18 cellular contexts compared by ENCODE assay signal in genomic region chr11:22774716-22775115, GRCh38. TPM values are rescaled to one million over a fixed set of nuclear protein-coding genes. Genes with fewer than 3 reads are reported as not detected.
DNase-seq lines count a peak whose midpoint lies in the region; ATAC-seq and TF ChIP-seq lines count a peak whose summit lies in the region.
"Had no signal": no experiment of that assay in that cellular context is flagged by ENCODE, and none has a peak within 500 bp of the region (broad histone marks: within the 10 kb centered on the region; RNA-seq: fewer than 3 reads in every experiment).

No MANE protein-coding gene starts in this region.

- no peak overlapping the region for H3K9ac ChIP-seq in GM23248

- in situ Hi-C loops in GM13976 (cut with MboI; ENCODE audit: low sequenced_read_pairs, unreplicated experiment) (no loop called here), GM23248 (cut with MboI) (no loop called here)

- TF ChIP-seq CTCF in GM13976 (IDR thresholded peaks at IDR 0.05; ENCODE audit: borderline replicate concordance, control extremely low read depth, extremely low read depth, insufficient read depth, missing control alignments) (no peak), left lung (IDR thresholded peaks at IDR 0.05) (no peak)

- H3K4me1 ChIP-seq in left lung (no peaks in the 10 kb centered on the region), GM23248 (ENCODE audit: insufficient read depth) (no peaks in the 10 kb centered on the region)

- no peaks in the 10 kb centered on the region for H4K20me1 ChIP-seq in GM23248 (ENCODE audit: insufficient read depth)

- ATAC-seq in GM19395 (IDR thresholded peaks at IDR 0.05; ENCODE audit: unreplicated experiment) (peak; percentile 85), HG02588 (IDR thresholded peaks at IDR 0.05; ENCODE audit: unreplicated experiment) (peak; percentile 64), HG03378 (IDR thresholded peaks at IDR 0.05; ENCODE audit: unreplicated experiment) (peak; percentile 69), left lung (no peak)
- ATAC-seq: activated T-helper 17 cell treated with anti-CD3 and anti-CD28 coated beads, Interleukin-2, amount 50 U/mL, for 72 hours; stimulated activated naive CD8-positive, alpha-beta T cell treated with anti-CD3 and anti-CD28 coated beads, Interleukin-15, Interleukin-2, amounts not matched to agents 100 U/mL and 50 U/mL, for 24 hours had no signal

- peak; percentile 43 for DNase-seq in GM13976 (ENCODE audit: low spot score)
- no peak for DNase-seq in left lung
- no peak for DNase-seq in AG08396 (ENCODE audit: low spot score)
- DNase-seq in GM23248: no peak
- DNase-seq in NOMO-1 treated with dmso at 0.1 percent for 144 hours (lab: John Stamatoyannopoulos, UW; ENCODE audit: unreplicated experiment): no peak
- DNase-seq: activated CD4-positive, alpha-beta T cell treated with anti-CD3 and anti-CD28 coated beads, Interleukin-2, amount 10 ng/mL, durations not matched to agents 24 days and 14 days; DMS 273 treated with DMSO at 0.1 percent for 48 hours; naive B cell; NCI-H1092; NCI-H446 treated with DMSO at 0.1 percent for 48 hours; right lobe of liver; RPMI8226; stimulated activated CD4-positive, alpha-beta T cell treated with anti-CD3 and anti-CD28 coated beads, Interleukin-4, amount 100 ng/mL, for 4 hours; stimulated activated naive CD8-positive, alpha-beta T cell treated with anti-CD3 and anti-CD28 coated beads, Interleukin-15, Interleukin-2, amounts not matched to agents 100 U/mL and 50 U/mL, for 24 hours had no signal

- no peak overlapping the region for H2AFZ ChIP-seq in GM23248

- H3K4me2 ChIP-seq in GM23248 (ENCODE audit: unreplicated experiment): no peak overlapping the region

- no peaks in the 10 kb centered on the region for H3K9me3 ChIP-seq in left lung
- H3K9me3 ChIP-seq in GM23248 (ENCODE audit: low read depth): no peaks in the 10 kb centered on the region
- H3K9me3 ChIP-seq: right lobe of liver had no signal

- no peaks in the 10 kb centered on the region for H3F3A ChIP-seq in GM23248 (ENCODE audit: insufficient read depth)

- H3K36me3 ChIP-seq in left lung (no peaks in the 10 kb centered on the region), GM23248 (ENCODE audit: low read depth) (no peaks in the 10 kb centered on the region)
- H3K36me3 ChIP-seq: right lobe of liver had no signal

- 26 to 29% methylated on average over 2 of the region's 2 CpGs for WGBS in GM23248 (ENCODE audit: low coverage in 1 of 2, low lambda C conversion rate in 2 of 2, missing lambda C conversion rate in 2 of 2), 2 experiments

- no peak overlapping the region for H3K27ac ChIP-seq in left lung
- no peak overlapping the region for H3K27ac ChIP-seq in GM23248
- H3K27ac ChIP-seq: right lobe of liver had no signal

- intact Hi-C loops in left lung (cut with DNase I): no loop called here

- no peaks in the 10 kb centered on the region for H3K9me2 ChIP-seq in GM23248 (ENCODE audit: insufficient read depth)

- H3K4me3 ChIP-seq in left lung (no peak overlapping the region), GM23248 (no peak overlapping the region)
- H3K4me3 ChIP-seq: right lobe of liver had no signal

- H3K79me2 ChIP-seq in GM23248 (ENCODE audit: insufficient read depth): no peaks in the 10 kb centered on the region

- H3K27me3 ChIP-seq in left lung (no peaks in the 10 kb centered on the region), GM23248 (replicated peaks; ENCODE audit: insufficient read depth) (no peaks in the 10 kb centered on the region)
- H3K27me3 ChIP-seq: right lobe of liver had no signal

RNA-seq across cellular contexts. Expression of gene SVIP, which starts 54.9 kb away (rescaled TPM):
- total RNA-seq in left lung: 10 to 100 TPM; 18.9 to 30.1 TPM
- total RNA-seq in GM23248 (2014; rRNA removed; shearing (Covaris generic)): 0.51 and 0.54 TPM in 2 replicates
- 2.4 and 4.2 TPM in 2 replicates for polyA plus RNA-seq in GM23248 (2016; fragmentation: Nextera tagmentation; extraction: Ambion mirVana)

Comparison
In these comparisons a context has a peak if more than half of its experiments do, and no peak if none do; other contexts are left out.
1. RNA of gene SVIP, which starts 54.9 kb away (total RNA-seq): 18.9 to 30.1 TPM in left lung; 0.51 to 0.54 TPM in GM23248; every median in the first group is over 10 times any median in the second.